1 cellular context compared by ENCODE assay signal in genomic region chr12:19015285-19015684, GRCh38.
TF ChIP-seq lines count a peak whose summit lies in the region.

No MANE protein-coding gene starts in this region.

TF ChIP-seq in WTC11, 78 proteins besides CTCF, POLR2A, EP300 and RAD21 (continued from another document):
- TF ChIP-seq ARID4B (CRISPR knock-in tag; IDR thresholded peaks at IDR 0.05; ENCODE audit: borderline replicate concordance) = no peak
- no peak for TF ChIP-seq ZNF138 (CRISPR knock-in tag; conservative IDR thresholded peaks at IDR 0.05)
- no peak for TF ChIP-seq NR1H2 (CRISPR knock-in tag; IDR thresholded peaks at IDR 0.05)
- no peak for TF ChIP-seq USF2 (CRISPR knock-in tag; IDR thresholded peaks at IDR 0.05)
- TF ChIP-seq SMAD4 (CRISPR knock-in tag; IDR thresholded peaks at IDR 0.05) = no peak
- no peak for TF ChIP-seq GTF2I (CRISPR knock-in tag; conservative IDR thresholded peaks at IDR 0.05)
